In the genomic region with DNA sequence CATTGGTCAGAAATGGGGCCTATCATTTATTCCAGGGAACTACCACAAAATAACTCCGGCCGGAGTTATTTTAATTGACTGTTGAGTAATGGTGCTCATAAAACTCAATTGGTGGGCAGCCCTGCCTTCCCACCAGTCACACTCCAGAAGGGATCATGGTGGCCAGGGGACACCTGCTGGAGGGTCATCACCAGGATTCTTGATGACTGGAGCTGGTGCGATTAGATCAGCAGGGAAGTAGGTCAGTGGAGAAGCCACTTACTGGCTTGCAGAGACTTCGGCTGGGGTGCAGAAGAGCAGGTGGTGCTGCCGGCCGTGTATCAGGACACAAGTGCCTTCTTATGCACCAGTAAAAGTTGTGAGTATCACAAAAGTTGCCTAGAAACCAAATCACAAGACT, we compare ENCODE assay signal across 1 cellular context.
TF ChIP-seq lines count a peak whose summit lies in the region.

No MANE protein-coding gene starts in this region.

TF ChIP-seq in K562, 482 proteins besides CTCF, POLR2A, EP300 and RAD21 (continued from another document):
- no peak for TF ChIP-seq ZNF24 (IDR thresholded peaks at IDR 0.05)
TF ChIP-seq in K562: peak in this region for 0.
